Comparison of ENCODE assay signal across 15 cellular contexts in genomic region chr10:102312683-102313082, GRCh38.
DNase-seq lines count a peak whose midpoint lies in the region; ATAC-seq and TF ChIP-seq lines count a peak whose summit lies in the region.
"Had no signal": no experiment of that assay in that cellular context is flagged by ENCODE, and none has a peak within 500 bp of the region (broad histone marks: within the 10 kb centered on the region; RNA-seq: fewer than 3 reads in every experiment).

No MANE protein-coding gene starts in this region.

- WGBS in gastroesophageal sphincter (ENCODE audit: low coverage in 1 of 2), 2 donors, result 43 to 73% methylated on average over 1 of the region's 1 CpG
- WGBS in transverse colon (ENCODE audit: low coverage in 1 of 2), 2 donors, result 55 to 63% methylated on average over 1 of the region's 1 CpG

- TF ChIP-seq POLR2A in gastroesophageal sphincter (IDR thresholded peaks at IDR 0.05) (no peak), transverse colon (IDR thresholded peaks at IDR 0.05) (no peak)

- peaks cover 0 to 57% (median 27%) of the 10 kb centered on the region in 3 donors for H3K4me1 ChIP-seq in gastroesophageal sphincter
- H3K4me1 ChIP-seq in transverse colon, result peaks cover 6 to 39% (median 25%) of the 10 kb centered on the region in 4 donors

- peak; percentile 6 for DNase-seq in stimulated activated CD4-positive, alpha-beta T cell treated with anti-CD3 and anti-CD28 coated beads, Interleukin-15, amount 100 ng/mL, for 24 hours
- no peak for DNase-seq in stimulated activated CD4-positive, alpha-beta T cell treated with anti-CD3 and anti-CD28 coated beads, Interleukin-4, amount 100 ng/mL, for 4 hours
- no peak for DNase-seq in WERI-Rb-1
- no peak for DNase-seq in transverse colon
- no peak for DNase-seq in MV-4-11 (lab: John Stamatoyannopoulos, UW)
- no peak for DNase-seq in T-helper 9 cell
- DNase-seq in NK-92 (lab: John Stamatoyannopoulos, UW; ENCODE audit: unreplicated experiment), result no peak
- DNase-seq: C1 segment of cervical spinal cord; foreskin melanocyte; NCI-H510A; nucleus accumbens; SHP77; stimulated activated naive CD4-positive, alpha-beta T cell had no signal

- TF ChIP-seq EP300 in gastroesophageal sphincter (IDR thresholded peaks at IDR 0.05) (no peak), transverse colon (IDR thresholded peaks at IDR 0.05; ENCODE audit: low read depth) (no peak)

- H3K4me3 ChIP-seq in WERI-Rb-1 (ENCODE audit: low read depth, low read length) (peak overlapping the region; percentile 7; the same call in 1 of the 2 replicates), gastroesophageal sphincter (no peak overlapping the region), transverse colon (no peak overlapping the region)
- H3K4me3 ChIP-seq: coronary artery had no signal

- intact Hi-C loops in transverse colon (cut with DNase I; ENCODE audit: low total_unique reads), result no loop called here

- no peak for ATAC-seq in gastroesophageal sphincter

- TF ChIP-seq CTCF in WERI-Rb-1 (IDR thresholded peaks at IDR 0.05; ENCODE audit: low read depth, low read length), result no peak
- TF ChIP-seq CTCF in gastroesophageal sphincter (IDR thresholded peaks at IDR 0.05), result no peak
- TF ChIP-seq CTCF in transverse colon (IDR thresholded peaks at IDR 0.05), result no peak

- in situ Hi-C loops in transverse colon (cut with MboI; ENCODE audit: low pct_ligation_motif_present in 1 of 4, low pct_unique_long_range_greater_than_20kb in 1 of 4, low sequenced_read_pairs in 3 of 4), result no loop called here

- no peaks in the 10 kb centered on the region for H3K27me3 ChIP-seq in WERI-Rb-1 (ENCODE audit: insufficient read depth, low read depth, severe bottlenecking)
- no peaks in the 10 kb centered on the region for H3K27me3 ChIP-seq in gastroesophageal sphincter
- H3K27me3 ChIP-seq in transverse colon, result no peaks in the 10 kb centered on the region

- H3K9me3 ChIP-seq in WERI-Rb-1 (ENCODE audit: severe bottlenecking) (no peaks in the 10 kb centered on the region), gastroesophageal sphincter (no peaks in the 10 kb centered on the region), transverse colon (no peaks in the 10 kb centered on the region)

- H3K27ac ChIP-seq in WERI-Rb-1 (no peak overlapping the region), gastroesophageal sphincter (peak overlapping the region; percentile 21 to 69 (median 40)), transverse colon (peak overlapping the region in 3 of 4 donors; percentile 7 to 43 (median 12))
- H3K27ac ChIP-seq: coronary artery had no signal

- H3K36me3 ChIP-seq in WERI-Rb-1 (peaks cover 3% of the 10 kb centered on the region), gastroesophageal sphincter (no peaks in the 10 kb centered on the region), transverse colon (no peaks in the 10 kb centered on the region)
